Comparison of ENCODE assay signal across 8 cellular contexts in genomic region chr6:31558631-31559500, GRCh38. TPM values are rescaled to one million over a fixed set of nuclear protein-coding genes. Genes with fewer than 3 reads are reported as not detected.
DNase-seq lines count a peak whose midpoint lies in the region; ATAC-seq, FAIRE-seq and TF ChIP-seq lines count a peak whose summit lies in the region.

No MANE protein-coding gene starts in this region.

- peak overlapping the region; percentile 85 to 90 for H3K27ac Mint-ChIP-seq in activated naive CD4-positive, alpha-beta T cell treated with anti-CD3 and anti-CD28 coated beads, Interleukin-2, amount 50 U/mL, for 72 hours
- peak overlapping the region; percentile 98 for H3K27ac Mint-ChIP-seq in stimulated activated naive CD8-positive, alpha-beta T cell treated with anti-CD3 and anti-CD28 coated beads, Interleukin-15, Interleukin-2, amounts not matched to agents 100 ng/mL and 50 ng/mL, for 24 hours

- TF ChIP-seq RAD21 in liver (IDR thresholded peaks at IDR 0.05) = no peak

- H3K36me3 ChIP-seq in RWPE2 (ENCODE audit: low read depth) (peaks cover 54% of the 10 kb centered on the region), liver (ENCODE audit: control insufficient read depth in 4 of 4, insufficient read depth in 3 of 4, low read depth in 1 of 4, low read length in 3 of 4) (peaks cover 6 to 14% (median 11%) of the 10 kb centered on the region in 4 donors), SJCRH30 (no peaks in the 10 kb centered on the region; the same call in none of the 2 replicates)

- no peak overlapping the region for H3K4me3 ChIP-seq in RWPE2 (ENCODE audit: severe bottlenecking)
- H3K4me3 ChIP-seq in liver (ENCODE audit: low read depth in 1 of 3, low read length in 3 of 3) = no peak overlapping the region
- no peak overlapping the region for H3K4me3 ChIP-seq in coronary artery
- H3K4me3 ChIP-seq in SJCRH30 = no peak overlapping the region

- peaks cover 89% of the 10 kb centered on the region for H3K4me1 Mint-ChIP-seq in stimulated activated naive CD8-positive, alpha-beta T cell treated with anti-CD3 and anti-CD28 coated beads, Interleukin-15, Interleukin-2, amounts not matched to agents 100 ng/mL and 50 ng/mL, for 24 hours (ENCODE audit: low read depth)

- DNase-seq in GM12891 (ENCODE audit: insufficient read length, low spot score) (peak; percentile 71), RWPE2 (ENCODE audit: low spot score) (no peak), SW 1271 (lab: John Stamatoyannopoulos, UW) (no peak), coronary artery (ENCODE audit: low spot score) (no peak), SJCRH30 (no peak)
- DNase-seq in activated naive CD4-positive, alpha-beta T cell treated with anti-CD3 and anti-CD28 coated beads, Interleukin-2, amount 50 U/mL, for 72 hours (ENCODE audit: low spot score in 2 of 2) = peak in 1 of 2 donors; percentile 82

- peaks cover 5% of the 10 kb centered on the region for H3K27me3 Mint-ChIP-seq in stimulated activated naive CD8-positive, alpha-beta T cell treated with anti-CD3 and anti-CD28 coated beads, Interleukin-15, Interleukin-2, amounts not matched to agents 100 ng/mL and 50 ng/mL, for 24 hours

- no peak for ATAC-seq in RWPE2 (ENCODE audit: low read depth)
- peak; percentile 61 to 64 for ATAC-seq in activated naive CD4-positive, alpha-beta T cell treated with anti-CD3 and anti-CD28 coated beads, Interleukin-2, amount 50 U/mL, for 72 hours

- no peak for FAIRE-seq in GM12891 (lab: Jason Lieb, UNC)

- peaks cover 0 to 7% of the 10 kb centered on the region in 2 donors for H3K9me3 Mint-ChIP-seq in activated naive CD4-positive, alpha-beta T cell treated with anti-CD3 and anti-CD28 coated beads, Interleukin-2, amount 50 U/mL, for 72 hours
- no peaks in the 10 kb centered on the region for H3K9me3 Mint-ChIP-seq in stimulated activated naive CD8-positive, alpha-beta T cell treated with anti-CD3 and anti-CD28 coated beads, Interleukin-15, Interleukin-2, amounts not matched to agents 100 ng/mL and 50 ng/mL, for 24 hours

- TF ChIP-seq CTCF in RWPE2 (IDR thresholded peaks at IDR 0.05; ENCODE audit: poor library complexity, severe bottlenecking) (no peak), liver (IDR thresholded peaks at IDR 0.05; ENCODE audit: low read depth, low read length, missing input control) (no peak), coronary artery (IDR thresholded peaks at IDR 0.05) (no peak)

- H3K9me3 ChIP-seq in RWPE2 (ENCODE audit: severe bottlenecking) = no peaks in the 10 kb centered on the region
- H3K9me3 ChIP-seq in liver (ENCODE audit: control insufficient read depth in 4 of 4, low read length in 3 of 4) = no peaks in the 10 kb centered on the region
- H3K9me3 ChIP-seq in SJCRH30 (replicated peaks) = no peaks in the 10 kb centered on the region

- H3K4me1 ChIP-seq in RWPE2 (ENCODE audit: insufficient read depth, poor library complexity, severe bottlenecking) = peaks cover 27% of the 10 kb centered on the region
- peaks cover 0 to 22% (median 7%) of the 10 kb centered on the region in 4 donors for H3K4me1 ChIP-seq in liver (ENCODE audit: control insufficient read depth in 4 of 4, insufficient read depth in 4 of 4, low read length in 3 of 4)
- H3K4me1 ChIP-seq in SJCRH30 = peaks cover 19% of the 10 kb centered on the region; the same call in 1 of the 2 replicates

- peak; percentile 91 for TF ChIP-seq POLR2A in GM12891 (IDR thresholded peaks at IDR 0.05; ENCODE audit: low read depth, low read length)

- WGBS in liver = 85% methylated on average over 14 of the region's 14 CpGs

- H3K27me3 ChIP-seq in RWPE2 (ENCODE audit: insufficient read depth, poor library complexity, severe bottlenecking) (no peaks in the 10 kb centered on the region), liver (ENCODE audit: control insufficient read depth in 4 of 4, insufficient read depth in 4 of 4, low read length in 3 of 4) (no peaks in the 10 kb centered on the region), SJCRH30 (no peaks in the 10 kb centered on the region)

- H3K27ac ChIP-seq in RWPE2 (ENCODE audit: poor library complexity, severe bottlenecking) (peak overlapping the region; percentile 72), liver (ENCODE audit: low read depth in 1 of 2, low read length in 2 of 2) (peak overlapping the region; percentile 55 to 84), coronary artery (peak overlapping the region in 1 of 2 donors; percentile 70), SJCRH30 (no peak overlapping the region)

- peaks cover 13 to 22% of the 10 kb centered on the region in 2 donors for H3K36me3 Mint-ChIP-seq in activated naive CD4-positive, alpha-beta T cell treated with anti-CD3 and anti-CD28 coated beads, Interleukin-2, amount 50 U/mL, for 72 hours
- peaks cover 44% of the 10 kb centered on the region for H3K36me3 Mint-ChIP-seq in stimulated activated naive CD8-positive, alpha-beta T cell treated with anti-CD3 and anti-CD28 coated beads, Interleukin-15, Interleukin-2, amounts not matched to agents 100 ng/mL and 50 ng/mL, for 24 hours (ENCODE audit: low read depth)

- H3K4me3 Mint-ChIP-seq in stimulated activated naive CD8-positive, alpha-beta T cell treated with anti-CD3 and anti-CD28 coated beads, Interleukin-15, Interleukin-2, amounts not matched to agents 100 ng/mL and 50 ng/mL, for 24 hours = peak overlapping the region; percentile 80

- H3K9ac ChIP-seq in liver (ENCODE audit: low read depth in 1 of 2, low read length in 2 of 2) = no peak overlapping the region

TF ChIP-seq in GM12891, 5 proteins besides CTCF, POLR2A, EP300 and RAD21:
- peak; percentile 83 for TF ChIP-seq POLR2AphosphoS5 (IDR thresholded peaks at IDR 0.05; ENCODE audit: low read depth, low read length)
- peak; percentile 95 for TF ChIP-seq POU2F2 (IDR thresholded peaks at IDR 0.05; ENCODE audit: low read depth, low read length)
- peak; percentile 67 for TF ChIP-seq SPI1 (IDR thresholded peaks at IDR 0.05; ENCODE audit: low read depth, low read length)
- TF ChIP-seq PAX5 (IDR thresholded peaks at IDR 0.05; ENCODE audit: insufficient read depth, low read length, severe bottlenecking) = no peak
- TF ChIP-seq TAF1 (IDR thresholded peaks at IDR 0.05; ENCODE audit: low read depth, low read length) = peak; percentile 59

TF ChIP-seq in liver, 16 proteins besides CTCF, POLR2A, EP300 and RAD21 (continues in another document):
- no peak for TF ChIP-seq GABPA (IDR thresholded peaks at IDR 0.05 in 1 of 2, conservative IDR thresholded peaks at IDR 0.05 in 1 of 2)
- TF ChIP-seq, protein P1, sequence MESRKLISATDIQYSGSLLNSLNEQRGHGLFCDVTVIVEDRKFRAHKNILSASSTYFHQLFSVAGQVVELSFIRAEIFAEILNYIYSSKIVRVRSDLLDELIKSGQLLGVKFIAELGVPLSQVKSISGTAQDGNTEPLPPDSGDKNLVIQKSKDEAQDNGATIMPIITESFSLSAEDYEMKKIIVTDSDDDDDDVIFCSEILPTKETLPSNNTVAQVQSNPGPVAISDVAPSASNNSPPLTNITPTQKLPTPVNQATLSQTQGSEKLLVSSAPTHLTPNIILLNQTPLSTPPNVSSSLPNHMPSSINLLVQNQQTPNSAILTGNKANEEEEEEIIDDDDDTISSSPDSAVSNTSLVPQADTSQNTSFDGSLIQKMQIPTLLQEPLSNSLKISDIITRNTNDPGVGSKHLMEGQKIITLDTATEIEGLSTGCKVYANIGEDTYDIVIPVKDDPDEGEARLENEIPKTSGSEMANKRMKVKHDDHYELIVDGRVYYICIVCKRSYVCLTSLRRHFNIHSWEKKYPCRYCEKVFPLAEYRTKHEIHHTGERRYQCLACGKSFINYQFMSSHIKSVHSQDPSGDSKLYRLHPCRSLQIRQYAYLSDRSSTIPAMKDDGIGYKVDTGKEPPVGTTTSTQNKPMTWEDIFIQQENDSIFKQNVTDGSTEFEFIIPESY (IDR thresholded peaks at IDR 0.05) = no peak
- TF ChIP-seq HNF4A (conservative IDR thresholded peaks at IDR 0.05) = no peak
- TF ChIP-seq SP1 (IDR thresholded peaks at IDR 0.05) = no peak
- TF ChIP-seq FOXA2 (IDR thresholded peaks at IDR 0.05) = no peak
- no peak for TF ChIP-seq TAF1 (conservative IDR thresholded peaks at IDR 0.05)
- TF ChIP-seq HNF4G (IDR thresholded peaks at IDR 0.05) = no peak
- TF ChIP-seq MAX (IDR thresholded peaks at IDR 0.05) = no peak
- no peak for TF ChIP-seq EGR1 (IDR thresholded peaks at IDR 0.05; ENCODE audit: low read depth in 2 of 2)
- TF ChIP-seq NR2F2 (IDR thresholded peaks at IDR 0.05) = no peak

RNA-seq across cellular contexts. Expression of gene NFKBIL1, which starts 11.5 kb away (rescaled TPM):
- 19.8 TPM for polyA plus RNA-seq in GM12891 (2012; ENCODE audit: low read depth, missing spikeins)
- total RNA-seq in activated naive CD4-positive, alpha-beta T cell treated with anti-CD3 and anti-CD28 coated beads, Interleukin-2, amount 50 U/mL, for 72 hours = 10 to 100 TPM; 19.4 to 39.7 TPM
- 1 to 10 TPM; 6.7 to 8.0 TPM for total RNA-seq in liver
- polyA plus RNA-seq in liver = 1 to 10 TPM; 3.3 to 9.6 TPM
- total RNA-seq in SJCRH30 (2014; rRNA removed; shearing (Covaris generic)) = 8.5 and 10.6 TPM in 2 replicates

RNA-seq across cellular contexts. Expression of gene ATP6V1G2, which starts 12.5 kb away (rescaled TPM):
- polyA plus RNA-seq in GM12891 (2012; ENCODE audit: low read depth, missing spikeins) = 4.4 TPM
- 1 to 10 TPM; 4.1 to 7.4 TPM for total RNA-seq in activated naive CD4-positive, alpha-beta T cell treated with anti-CD3 and anti-CD28 coated beads, Interleukin-2, amount 50 U/mL, for 72 hours
- total RNA-seq in liver = under 1 TPM; 0.14 to 0.17 TPM
- under 1 TPM; 0.35 to 0.36 TPM for polyA plus RNA-seq in liver
- 0.91 and 1.4 TPM in 2 replicates for total RNA-seq in SJCRH30 (2014; rRNA removed; shearing (Covaris generic))

RNA-seq across cellular contexts. Expression of gene LTA, which starts 13.2 kb away (rescaled TPM):
- 268 TPM for polyA plus RNA-seq in GM12891 (2012; ENCODE audit: low read depth, missing spikeins)
- 1,000 to 10,000 TPM in 1 of 2 donors, 100 to 1,000 TPM in 1; 266 to 1,366 TPM for total RNA-seq in activated naive CD4-positive, alpha-beta T cell treated with anti-CD3 and anti-CD28 coated beads, Interleukin-2, amount 50 U/mL, for 72 hours
- not detected for total RNA-seq in liver
- polyA plus RNA-seq in liver = under 1 TPM in 1 of 2 donors, not detected in 1; 0.05 TPM
- total RNA-seq in SJCRH30 (2014; rRNA removed; shearing (Covaris generic)) = not detected in 2 replicates

RNA-seq across cellular contexts. Expression of gene TNF, which starts 16.5 kb away (rescaled TPM):
- 36.5 TPM for polyA plus RNA-seq in GM12891 (2012; ENCODE audit: low read depth, missing spikeins)
- total RNA-seq in activated naive CD4-positive, alpha-beta T cell treated with anti-CD3 and anti-CD28 coated beads, Interleukin-2, amount 50 U/mL, for 72 hours = 100 to 1,000 TPM in 1 of 2 donors, 10 to 100 TPM in 1; 52.0 to 250 TPM
- total RNA-seq in liver = under 1 TPM; 0.19 to 0.42 TPM
- under 1 TPM in 1 of 2 donors, not detected in 1; 0.06 TPM for polyA plus RNA-seq in liver
- not detected in 2 replicates for total RNA-seq in SJCRH30 (2014; rRNA removed; shearing (Covaris generic))

RNA-seq across cellular contexts. Expression of gene DDX39B, which starts 17.1 kb away (rescaled TPM):
- polyA plus RNA-seq in GM12891 (2012; ENCODE audit: low read depth, missing spikeins) = 319 TPM
- 100 to 1,000 TPM; 569 to 658 TPM for total RNA-seq in activated naive CD4-positive, alpha-beta T cell treated with anti-CD3 and anti-CD28 coated beads, Interleukin-2, amount 50 U/mL, for 72 hours
- 100 to 1,000 TPM; 151 to 254 TPM for total RNA-seq in liver
- 100 to 1,000 TPM in 1 of 2 donors, 10 to 100 TPM in 1; 75.0 to 120 TPM for polyA plus RNA-seq in liver
- 673 and 762 TPM in 2 replicates for total RNA-seq in SJCRH30 (2014; rRNA removed; shearing (Covaris generic))

Comparison
In these comparisons a context has a peak if more than half of its experiments do, and no peak if none do; other contexts are left out.
1. RNA of gene LTA, which starts 13.2 kb away (total RNA-seq): 266 to 1,366 TPM in activated naive CD4-positive, alpha-beta T cell treated with anti-CD3 and anti-CD28 coated beads, Interleukin-2, amount 50 U/mL, for 72 hours; not detected in liver and not detected in SJCRH30; every median in the first group is over 100 times any median in the second.